In genomic region chr2:191031256-191031655, GRCh38 we compare ENCODE assay signal across 21 cellular contexts. TPM values are rescaled to one million over a fixed set of nuclear protein-coding genes. Genes with fewer than 3 reads are reported as not detected.
DNase-seq lines count a peak whose midpoint lies in the region; ATAC-seq and TF ChIP-seq lines count a peak whose summit lies in the region.
"Had no signal": no experiment of that assay in that cellular context is flagged by ENCODE, and none has a peak within 500 bp of the region (broad histone marks: within the 10 kb centered on the region; RNA-seq: fewer than 3 reads in every experiment).

No MANE protein-coding gene starts in this region.

- H3K36me3 Mint-ChIP-seq in activated naive CD4-positive, alpha-beta T cell treated with anti-CD3 and anti-CD28 coated beads for 36 hours (ENCODE audit: low read depth) = peaks cover 18% of the 10 kb centered on the region
- H3K36me3 Mint-ChIP-seq in central memory CD8-positive, alpha-beta T cell (ENCODE audit: insufficient read depth) = peaks cover 41% of the 10 kb centered on the region
- peaks cover 14% of the 10 kb centered on the region for H3K36me3 Mint-ChIP-seq in progenitor cell of endocrine pancreas (ENCODE audit: insufficient read depth)
- H3K36me3 Mint-ChIP-seq: memory B cell had no signal

- H3K27me3 Mint-ChIP-seq in activated naive CD4-positive, alpha-beta T cell treated with anti-CD3 and anti-CD28 coated beads for 36 hours (ENCODE audit: low read depth) = no peaks in the 10 kb centered on the region
- H3K27me3 Mint-ChIP-seq in central memory CD8-positive, alpha-beta T cell = no peaks in the 10 kb centered on the region
- H3K27me3 Mint-ChIP-seq in progenitor cell of endocrine pancreas = no peaks in the 10 kb centered on the region
- H3K27me3 Mint-ChIP-seq: memory B cell; stimulated activated memory B cell treated with anti-CD40 and anti-IgM and Interleukin-4, amounts not matched to agents 10 μg/mL and 1 μg/mL and 100 μg/mL, for 72 hours had no signal

- RAD21 ChIA-PET in HCT116 (lab: Charles Lee; ENCODE audit: low non-redundant PET in 1 of 2, low total read pairs in 2 of 2, uncharacterized antibody in 2 of 2, unreplicated experiment in 2 of 2) = no interaction called here

- POLR2A ChIA-PET in HCT116 (lab: Charles Lee) = no interaction called here

- H3K9me2 ChIP-seq in HCT116 (ENCODE audit: insufficient read depth) = no peaks in the 10 kb centered on the region

- no peak for TF ChIP-seq RAD21 in HCT116 (IDR thresholded peaks at IDR 0.05; ENCODE audit: low read depth)

- H3K9me3 ChIP-seq in HCT116 (ENCODE audit: control insufficient read depth in 1 of 2, insufficient read depth in 1 of 2, low read depth in 1 of 2, low read length in 2 of 2) = no peaks in the 10 kb centered on the region
- H3K9me3 ChIP-seq in psoas muscle = no peaks in the 10 kb centered on the region
- H3K9me3 ChIP-seq: ascending aorta; BLaER1 treated with 17β-estradiol and CSF1 and Interleukin-3, amounts not matched to agents 10 nM and 100 nM; SJCRH30; testis; uterus had no signal

- H3K4me3 ChIP-seq in HCT116 (replicated peaks in 1 of 2; ENCODE audit: low read depth in 1 of 2, low read length in 2 of 2) = no peak overlapping the region
- no peak overlapping the region for H3K4me3 ChIP-seq in psoas muscle
- H3K4me3 ChIP-seq: ascending aorta; BLaER1 treated with 17β-estradiol and CSF1 and Interleukin-3, amounts not matched to agents 10 nM and 100 nM; SJCRH30; smooth muscle cell; testis; uterus had no signal

- no peak for TF ChIP-seq CTCF in HCT116 (IDR thresholded peaks at IDR 0.05 in 2 of 3, conservative IDR thresholded peaks at IDR 0.05 in 1 of 3; ENCODE audit: borderline replicate concordance in 1 of 3, insufficient read depth in 1 of 3, low read depth in 2 of 3, low read length in 2 of 3)
- no peak for TF ChIP-seq CTCF in progenitor cell of endocrine pancreas (IDR thresholded peaks at IDR 0.05; ENCODE audit: unreplicated experiment)
- TF ChIP-seq CTCF in psoas muscle (IDR thresholded peaks at IDR 0.05) = no peak

- H3K36me3 ChIP-seq in HCT116 (ENCODE audit: control insufficient read depth in 1 of 2, insufficient read depth in 2 of 2, low read length in 2 of 2) (no peaks in the 10 kb centered on the region), psoas muscle (ENCODE audit: insufficient read depth in 1 of 2, low read depth in 1 of 2) (no peaks in the 10 kb centered on the region)
- H3K36me3 ChIP-seq: ascending aorta, SJCRH30, uterus had no signal

- H3K4me3 Mint-ChIP-seq in activated naive CD4-positive, alpha-beta T cell treated with anti-CD3 and anti-CD28 coated beads for 36 hours = no peak overlapping the region
- no peak overlapping the region for H3K4me3 Mint-ChIP-seq in central memory CD8-positive, alpha-beta T cell
- no peak overlapping the region for H3K4me3 Mint-ChIP-seq in progenitor cell of endocrine pancreas (ENCODE audit: low read depth)
- H3K4me3 Mint-ChIP-seq: memory B cell; stimulated activated memory B cell treated with anti-CD40 and anti-IgM and Interleukin-4, amounts not matched to agents 10 μg/mL and 1 μg/mL and 100 μg/mL, for 72 hours had no signal

- H4K20me1 ChIP-seq in HCT116 (ENCODE audit: insufficient read depth) = no peaks in the 10 kb centered on the region
- H4K20me1 ChIP-seq: BLaER1 treated with 17β-estradiol and CSF1 and Interleukin-3, amounts not matched to agents 10 nM and 100 nM had no signal

- WGBS in psoas muscle, 3 donors = 90 to 95% (median 94%) methylated on average over 2 of the region's 2 CpGs

- H3K9ac ChIP-seq in HCT116 (ENCODE audit: low read length) = no peak overlapping the region
- H3K9ac ChIP-seq: BLaER1 treated with 17β-estradiol and CSF1 and Interleukin-3, amounts not matched to agents 10 nM and 100 nM had no signal

- no peaks in the 10 kb centered on the region for H3K9me3 Mint-ChIP-seq in activated naive CD4-positive, alpha-beta T cell treated with anti-CD3 and anti-CD28 coated beads for 36 hours
- H3K9me3 Mint-ChIP-seq in central memory CD8-positive, alpha-beta T cell = no peaks in the 10 kb centered on the region
- H3K9me3 Mint-ChIP-seq in progenitor cell of endocrine pancreas (ENCODE audit: low read depth) = peaks cover 4% of the 10 kb centered on the region
- H3K9me3 Mint-ChIP-seq: memory B cell; stimulated activated memory B cell treated with anti-CD40 and anti-IgM and Interleukin-4, amounts not matched to agents 10 μg/mL and 1 μg/mL and 100 μg/mL, for 72 hours had no signal

- H2AFZ ChIP-seq in HCT116 (ENCODE audit: low read depth, low read length, poor library complexity, severe bottlenecking) = peak overlapping the region; percentile 90

- no peak overlapping the region for H3K27ac ChIP-seq in HCT116 (ENCODE audit: low read depth, low read length)
- H3K27ac ChIP-seq in psoas muscle = no peak overlapping the region
- H3K27ac ChIP-seq: ascending aorta; BLaER1 treated with 17β-estradiol and CSF1 and Interleukin-3, amounts not matched to agents 10 nM and 100 nM; SJCRH30; testis; uterus had no signal

- peaks cover 42% of the 10 kb centered on the region for H3K4me1 Mint-ChIP-seq in activated naive CD4-positive, alpha-beta T cell treated with anti-CD3 and anti-CD28 coated beads for 36 hours (ENCODE audit: low read depth)
- peaks cover 29% of the 10 kb centered on the region for H3K4me1 Mint-ChIP-seq in central memory CD8-positive, alpha-beta T cell
- H3K4me1 Mint-ChIP-seq in progenitor cell of endocrine pancreas (ENCODE audit: low read depth) = peaks cover 40% of the 10 kb centered on the region

- no peak overlapping the region for H3K4me2 ChIP-seq in HCT116 (ENCODE audit: low read length)

- BruUV-seq in HCT116 (replicated peaks; lab: Mats Ljungman, UMichigan) = no TSS peak

- no peak for TF ChIP-seq POLR2A in HCT116 (IDR thresholded peaks at IDR 0.05; ENCODE audit: borderline replicate concordance, extremely low read depth, insufficient read depth, insufficient read length)

- intact Hi-C loops in activated naive CD4-positive, alpha-beta T cell treated with anti-CD3 and anti-CD28 coated beads for 36 hours (cut with micrococcal nuclease) = loop anchor here (5.0 kb wide), 1 partner anchor 34 kb away; no protein-coding TSS in a partner anchor
- intact Hi-C loops in HCT116 (cut with micrococcal nuclease) = loop anchor here (2.0 kb wide), 1 partner anchor 250 kb away; no protein-coding TSS in a partner anchor
- intact Hi-C loops in psoas muscle (cut with DNase I) = loop anchor here in 1 of 2 donors (2.0 kb wide), 1 partner anchor 246 kb away; no protein-coding TSS in a partner anchor

- CTCF ChIA-PET in activated naive CD4-positive, alpha-beta T cell treated with anti-CD3 and anti-CD28 coated beads for 36 hours (lab: Charles Lee) = interaction anchor here (0.6 to 1.1 kb wide), 4 partner anchors 9 to 250 kb away, joined by 3 to 4 read pairs (median 4); no protein-coding TSS in a partner anchor
- CTCF ChIA-PET in HCT116 (lab: Charles Lee) = no interaction called here

- peak overlapping the region; percentile 44 for H3K27ac Mint-ChIP-seq in activated naive CD4-positive, alpha-beta T cell treated with anti-CD3 and anti-CD28 coated beads for 36 hours
- peak overlapping the region; percentile 58 for H3K27ac Mint-ChIP-seq in central memory CD8-positive, alpha-beta T cell (ENCODE audit: low read depth)
- peak overlapping the region; percentile 93 for H3K27ac Mint-ChIP-seq in progenitor cell of endocrine pancreas
- H3K27ac Mint-ChIP-seq: memory B cell; stimulated activated memory B cell treated with anti-CD40 and anti-IgM and Interleukin-4, amounts not matched to agents 10 μg/mL and 1 μg/mL and 100 μg/mL, for 72 hours had no signal

- H3K27me3 ChIP-seq in HCT116 (ENCODE audit: insufficient read depth, low read length) = no peaks in the 10 kb centered on the region
- no peaks in the 10 kb centered on the region for H3K27me3 ChIP-seq in psoas muscle (ENCODE audit: insufficient read depth in 3 of 3, low read length in 2 of 3)
- H3K27me3 ChIP-seq: ascending aorta; BLaER1 treated with 17β-estradiol and CSF1 and Interleukin-3, amounts not matched to agents 10 nM and 100 nM; SJCRH30; testis; uterus had no signal

- no peak for DNase-seq in activated naive CD4-positive, alpha-beta T cell treated with anti-CD3 and anti-CD28 coated beads for 36 hours
- no peak for DNase-seq in activated naive CD4-positive, alpha-beta T cell (lab: John Stamatoyannopoulos, UW)
- DNase-seq in HCT116 (ENCODE audit: low read depth, low spot score) (no peak), progenitor cell of endocrine pancreas (ENCODE audit: low spot score, unreplicated experiment) (no peak), activated gamma-delta T cell (lab: John Stamatoyannopoulos, UW) (no peak), psoas muscle (no peak), NCI-H1694 treated with DMSO at 0.1 percent for 48 hours (lab: John Stamatoyannopoulos, UW) (no peak)
- no peak for DNase-seq in central memory CD8-positive, alpha-beta T cell (ENCODE audit: low spot score in 2 of 2)
- DNase-seq: activated CD4-positive, alpha-beta T cell treated with anti-CD3 and anti-CD28 coated beads for 1 hour; activated CD8-positive, alpha-beta memory T cell treated with anti-CD3 and anti-CD28 coated beads, Interleukin-2, amount 50 U/mL, for 4 hours; NCI-H187 treated with DMSO at 0.1 percent for 48 hours; nucleus accumbens; stimulated activated CD4-positive, alpha-beta T cell treated with anti-CD3 and anti-CD28 coated beads, Interleukin-2, amount 100 ng/mL, for 48 hours had no signal

- H3K4me1 ChIP-seq in HCT116 (ENCODE audit: control insufficient read depth in 1 of 2, insufficient read depth in 2 of 2, low read length in 2 of 2) (peaks cover 0 to 9% of the 10 kb centered on the region in 2 experiments; a peak in 1 of 4 replicates), psoas muscle (no peaks in the 10 kb centered on the region)
- H3K4me1 ChIP-seq: ascending aorta, SJCRH30, testis, uterus had no signal

- ATAC-seq in HCT116 (no peak), psoas muscle (no peak)
- no peak for ATAC-seq in central memory CD8-positive, alpha-beta T cell (replicated peaks; ENCODE audit: extremely low read depth, poor library complexity, severe bottlenecking)
- ATAC-seq: stimulated activated memory B cell treated with anti-CD40 and anti-IgM and Interleukin-4, amounts not matched to agents 10 μg/mL and 1 μg/mL and 100 μg/mL, for 72 hours had no signal

- H3K79me2 ChIP-seq in HCT116 (ENCODE audit: insufficient read depth, low read length) = no peaks in the 10 kb centered on the region

RNA-seq across cellular contexts. Expression of gene STAT1, which starts 17.3 kb away (rescaled TPM):
- 100 to 1,000 TPM; 376 to 402 TPM for total RNA-seq in activated naive CD4-positive, alpha-beta T cell treated with anti-CD3 and anti-CD28 coated beads for 36 hours
- 60.7 TPM for total RNA-seq in HCT116 (2021; ENCODE audit: unreplicated experiment)
- polyA plus RNA-seq in HCT116 (2012) = 29.3 and 31.1 TPM in 2 replicates
- 264 and 274 TPM in 2 replicates for total RNA-seq in progenitor cell of endocrine pancreas
- 10 to 100 TPM; 26.1 to 49.0 (median 39.7) TPM for total RNA-seq in psoas muscle
- 10 to 100 TPM; 14.2 to 36.9 (median 19.0) TPM for polyA plus RNA-seq in psoas muscle
